In the genomic region with DNA sequence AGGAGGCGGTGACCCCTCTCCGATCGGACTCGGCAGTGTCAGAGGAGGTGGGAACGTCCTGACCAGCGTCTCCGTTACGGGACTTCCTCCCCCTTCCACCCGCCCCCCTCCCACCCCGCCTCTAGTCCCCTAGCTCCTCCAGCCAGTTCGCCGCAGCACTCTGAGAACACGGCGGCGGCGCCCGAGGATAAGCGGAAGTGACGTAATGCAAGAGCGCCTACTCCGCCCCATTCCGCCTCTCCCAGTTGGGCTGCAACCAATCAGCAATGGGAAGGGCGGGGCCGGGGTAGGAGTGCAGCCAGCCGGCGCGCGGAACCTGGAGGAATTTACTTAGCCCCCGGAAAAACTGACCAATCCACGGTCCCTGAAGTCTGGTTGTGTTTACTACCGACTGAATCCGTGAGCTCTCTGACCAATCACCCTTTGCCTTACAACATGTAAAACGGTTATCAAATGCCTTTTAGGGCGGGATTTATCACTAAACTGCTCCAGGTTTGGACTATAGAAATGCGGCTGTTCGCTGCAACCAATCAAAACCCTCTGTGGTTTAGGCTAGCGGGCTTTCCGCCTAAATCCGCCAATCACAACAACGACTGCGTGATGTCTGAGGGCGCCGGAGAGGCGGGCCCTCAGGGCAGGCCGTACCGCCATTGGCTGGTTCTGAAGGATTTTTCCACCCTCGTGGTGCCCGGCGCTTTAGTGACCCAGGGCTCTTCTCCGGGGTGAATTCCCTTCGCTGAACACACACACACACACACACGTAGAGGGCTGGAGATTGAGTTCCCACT, we compare ENCODE assay signal across 1 cellular context.
A peak's percentile ranks its signal among the peaks of the same experiment; 100 is the strongest.
TF ChIP-seq lines count a peak whose summit lies in the region.

A gene with protein sequence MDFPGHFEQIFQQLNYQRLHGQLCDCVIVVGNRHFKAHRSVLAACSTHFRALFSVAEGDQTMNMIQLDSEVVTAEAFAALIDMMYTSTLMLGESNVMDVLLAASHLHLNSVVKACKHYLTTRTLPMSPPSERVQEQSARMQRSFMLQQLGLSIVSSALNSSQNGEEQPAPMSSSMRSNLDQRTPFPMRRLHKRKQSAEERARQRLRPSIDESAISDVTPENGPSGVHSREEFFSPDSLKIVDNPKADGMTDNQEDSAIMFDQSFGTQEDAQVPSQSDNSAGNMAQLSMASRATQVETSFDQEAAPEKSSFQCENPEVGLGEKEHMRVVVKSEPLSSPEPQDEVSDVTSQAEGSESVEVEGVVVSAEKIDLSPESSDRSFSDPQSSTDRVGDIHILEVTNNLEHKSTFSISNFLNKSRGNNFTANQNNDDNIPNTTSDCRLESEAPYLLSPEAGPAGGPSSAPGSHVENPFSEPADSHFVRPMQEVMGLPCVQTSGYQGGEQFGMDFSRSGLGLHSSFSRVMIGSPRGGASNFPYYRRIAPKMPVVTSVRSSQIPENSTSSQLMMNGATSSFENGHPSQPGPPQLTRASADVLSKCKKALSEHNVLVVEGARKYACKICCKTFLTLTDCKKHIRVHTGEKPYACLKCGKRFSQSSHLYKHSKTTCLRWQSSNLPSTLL (minus strand): TSS at position 202 of the 788 bp plus-strand sequence. CDS start 22,899 bp downstream, outside the sequence.

TF ChIP-seq in GM12878, 131 proteins besides CTCF, POLR2A, EP300 and RAD21 (continued from another document):
- TF ChIP-seq POU2F2 (IDR thresholded peaks at IDR 0.05; ENCODE audit: borderline replicate concordance, low read depth, low read length) (peak; percentile 61; the same call in 2 of the 3 replicates), SREBF2 (IDR thresholded peaks at IDR 0.05; ENCODE audit: low read length) (peak; percentile 79), SIX5 (IDR thresholded peaks at IDR 0.05; ENCODE audit: low read depth, low read length, severe bottlenecking) (peak; percentile 2), SMAD1 (IDR thresholded peaks at IDR 0.05; ENCODE audit: low read depth, partially characterized antibody) (peak; percentile 58), SP1 (IDR thresholded peaks at IDR 0.05; ENCODE audit: low read depth, low read length) (peak; percentile 98), PML (IDR thresholded peaks at IDR 0.05; ENCODE audit: low read length) (0 out of 2 replicates have a peak, but pooled peaks have one; percentile 70), CHD4 (IDR thresholded peaks at IDR 0.05) (no peak), ESRRA (IDR thresholded peaks at IDR 0.05; ENCODE audit: low read length) (peak; percentile 52; the same call in 1 of the 2 replicates), MYB (IDR thresholded peaks at IDR 0.05; ENCODE audit: borderline replicate concordance, low read depth, low read length) (no peak), FOS (IDR thresholded peaks at IDR 0.05; ENCODE audit: borderline replicate concordance, extremely low read depth, insufficient read length) (peak; percentile 78), CHD2 (IDR thresholded peaks at IDR 0.05; ENCODE audit: borderline replicate concordance, low read depth, low read length) (peak; percentile 92; the same call in 1 of the 2 replicates), ZNF24 (IDR thresholded peaks at IDR 0.05) (no peak), MXI1 (IDR thresholded peaks at IDR 0.05; ENCODE audit: low read depth, low read length) (peak; percentile 94), CBX5 (IDR thresholded peaks at IDR 0.05; ENCODE audit: low read depth) (no peak), BACH1 (IDR thresholded peaks at IDR 0.05; ENCODE audit: borderline replicate concordance) (no peak), RFX5 (IDR thresholded peaks at IDR 0.05; ENCODE audit: low read depth, low read length) (peak; percentile 82)
- TF ChIP-seq, protein P1, sequence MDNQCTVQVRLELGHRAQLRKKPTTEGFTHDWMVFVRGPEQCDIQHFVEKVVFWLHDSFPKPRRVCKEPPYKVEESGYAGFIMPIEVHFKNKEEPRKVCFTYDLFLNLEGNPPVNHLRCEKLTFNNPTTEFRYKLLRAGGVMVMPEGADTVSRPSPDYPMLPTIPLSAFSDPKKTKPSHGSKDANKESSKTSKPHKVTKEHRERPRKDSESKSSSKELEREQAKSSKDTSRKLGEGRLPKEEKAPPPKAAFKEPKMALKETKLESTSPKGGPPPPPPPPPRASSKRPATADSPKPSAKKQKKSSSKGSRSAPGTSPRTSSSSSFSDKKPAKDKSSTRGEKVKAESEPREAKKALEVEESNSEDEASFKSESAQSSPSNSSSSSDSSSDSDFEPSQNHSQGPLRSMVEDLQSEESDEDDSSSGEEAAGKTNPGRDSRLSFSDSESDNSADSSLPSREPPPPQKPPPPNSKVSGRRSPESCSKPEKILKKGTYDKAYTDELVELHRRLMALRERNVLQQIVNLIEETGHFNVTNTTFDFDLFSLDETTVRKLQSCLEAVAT (IDR thresholded peaks at IDR 0.05): 0 out of 2 replicates have a peak, but pooled peaks have one; percentile 75
- TF ChIP-seq, protein P2, sequence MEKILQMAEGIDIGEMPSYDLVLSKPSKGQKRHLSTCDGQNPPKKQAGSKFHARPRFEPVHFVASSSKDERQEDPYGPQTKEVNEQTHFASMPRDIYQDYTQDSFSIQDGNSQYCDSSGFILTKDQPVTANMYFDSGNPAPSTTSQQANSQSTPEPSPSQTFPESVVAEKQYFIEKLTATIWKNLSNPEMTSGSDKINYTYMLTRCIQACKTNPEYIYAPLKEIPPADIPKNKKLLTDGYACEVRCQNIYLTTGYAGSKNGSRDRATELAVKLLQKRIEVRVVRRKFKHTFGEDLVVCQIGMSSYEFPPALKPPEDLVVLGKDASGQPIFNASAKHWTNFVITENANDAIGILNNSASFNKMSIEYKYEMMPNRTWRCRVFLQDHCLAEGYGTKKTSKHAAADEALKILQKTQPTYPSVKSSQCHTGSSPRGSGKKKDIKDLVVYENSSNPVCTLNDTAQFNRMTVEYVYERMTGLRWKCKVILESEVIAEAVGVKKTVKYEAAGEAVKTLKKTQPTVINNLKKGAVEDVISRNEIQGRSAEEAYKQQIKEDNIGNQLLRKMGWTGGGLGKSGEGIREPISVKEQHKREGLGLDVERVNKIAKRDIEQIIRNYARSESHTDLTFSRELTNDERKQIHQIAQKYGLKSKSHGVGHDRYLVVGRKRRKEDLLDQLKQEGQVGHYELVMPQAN (conservative IDR thresholded peaks at IDR 0.05): no peak
- TF ChIP-seq, protein P3, sequence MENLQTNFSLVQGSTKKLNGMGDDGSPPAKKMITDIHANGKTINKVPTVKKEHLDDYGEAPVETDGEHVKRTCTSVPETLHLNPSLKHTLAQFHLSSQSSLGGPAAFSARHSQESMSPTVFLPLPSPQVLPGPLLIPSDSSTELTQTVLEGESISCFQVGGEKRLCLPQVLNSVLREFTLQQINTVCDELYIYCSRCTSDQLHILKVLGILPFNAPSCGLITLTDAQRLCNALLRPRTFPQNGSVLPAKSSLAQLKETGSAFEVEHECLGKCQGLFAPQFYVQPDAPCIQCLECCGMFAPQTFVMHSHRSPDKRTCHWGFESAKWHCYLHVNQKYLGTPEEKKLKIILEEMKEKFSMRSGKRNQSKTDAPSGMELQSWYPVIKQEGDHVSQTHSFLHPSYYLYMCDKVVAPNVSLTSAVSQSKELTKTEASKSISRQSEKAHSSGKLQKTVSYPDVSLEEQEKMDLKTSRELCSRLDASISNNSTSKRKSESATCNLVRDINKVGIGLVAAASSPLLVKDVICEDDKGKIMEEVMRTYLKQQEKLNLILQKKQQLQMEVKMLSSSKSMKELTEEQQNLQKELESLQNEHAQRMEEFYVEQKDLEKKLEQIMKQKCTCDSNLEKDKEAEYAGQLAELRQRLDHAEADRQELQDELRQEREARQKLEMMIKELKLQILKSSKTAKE (IDR thresholded peaks at IDR 0.05; ENCODE audit: low read depth, poor library complexity, severe bottlenecking): peak; percentile 86
- TF ChIP-seq, protein P4, sequence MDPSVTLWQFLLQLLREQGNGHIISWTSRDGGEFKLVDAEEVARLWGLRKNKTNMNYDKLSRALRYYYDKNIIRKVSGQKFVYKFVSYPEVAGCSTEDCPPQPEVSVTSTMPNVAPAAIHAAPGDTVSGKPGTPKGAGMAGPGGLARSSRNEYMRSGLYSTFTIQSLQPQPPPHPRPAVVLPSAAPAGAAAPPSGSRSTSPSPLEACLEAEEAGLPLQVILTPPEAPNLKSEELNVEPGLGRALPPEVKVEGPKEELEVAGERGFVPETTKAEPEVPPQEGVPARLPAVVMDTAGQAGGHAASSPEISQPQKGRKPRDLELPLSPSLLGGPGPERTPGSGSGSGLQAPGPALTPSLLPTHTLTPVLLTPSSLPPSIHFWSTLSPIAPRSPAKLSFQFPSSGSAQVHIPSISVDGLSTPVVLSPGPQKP (IDR thresholded peaks at IDR 0.05; ENCODE audit: low read depth, low read length): peak; percentile 72
- TF ChIP-seq, protein P5, sequence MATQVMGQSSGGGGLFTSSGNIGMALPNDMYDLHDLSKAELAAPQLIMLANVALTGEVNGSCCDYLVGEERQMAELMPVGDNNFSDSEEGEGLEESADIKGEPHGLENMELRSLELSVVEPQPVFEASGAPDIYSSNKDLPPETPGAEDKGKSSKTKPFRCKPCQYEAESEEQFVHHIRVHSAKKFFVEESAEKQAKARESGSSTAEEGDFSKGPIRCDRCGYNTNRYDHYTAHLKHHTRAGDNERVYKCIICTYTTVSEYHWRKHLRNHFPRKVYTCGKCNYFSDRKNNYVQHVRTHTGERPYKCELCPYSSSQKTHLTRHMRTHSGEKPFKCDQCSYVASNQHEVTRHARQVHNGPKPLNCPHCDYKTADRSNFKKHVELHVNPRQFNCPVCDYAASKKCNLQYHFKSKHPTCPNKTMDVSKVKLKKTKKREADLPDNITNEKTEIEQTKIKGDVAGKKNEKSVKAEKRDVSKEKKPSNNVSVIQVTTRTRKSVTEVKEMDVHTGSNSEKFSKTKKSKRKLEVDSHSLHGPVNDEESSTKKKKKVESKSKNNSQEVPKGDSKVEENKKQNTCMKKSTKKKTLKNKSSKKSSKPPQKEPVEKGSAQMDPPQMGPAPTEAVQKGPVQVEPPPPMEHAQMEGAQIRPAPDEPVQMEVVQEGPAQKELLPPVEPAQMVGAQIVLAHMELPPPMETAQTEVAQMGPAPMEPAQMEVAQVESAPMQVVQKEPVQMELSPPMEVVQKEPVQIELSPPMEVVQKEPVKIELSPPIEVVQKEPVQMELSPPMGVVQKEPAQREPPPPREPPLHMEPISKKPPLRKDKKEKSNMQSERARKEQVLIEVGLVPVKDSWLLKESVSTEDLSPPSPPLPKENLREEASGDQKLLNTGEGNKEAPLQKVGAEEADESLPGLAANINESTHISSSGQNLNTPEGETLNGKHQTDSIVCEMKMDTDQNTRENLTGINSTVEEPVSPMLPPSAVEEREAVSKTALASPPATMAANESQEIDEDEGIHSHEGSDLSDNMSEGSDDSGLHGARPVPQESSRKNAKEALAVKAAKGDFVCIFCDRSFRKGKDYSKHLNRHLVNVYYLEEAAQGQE (IDR thresholded peaks at IDR 0.05; ENCODE audit: low read depth, low read length): no peak
- TF ChIP-seq, protein P6, sequence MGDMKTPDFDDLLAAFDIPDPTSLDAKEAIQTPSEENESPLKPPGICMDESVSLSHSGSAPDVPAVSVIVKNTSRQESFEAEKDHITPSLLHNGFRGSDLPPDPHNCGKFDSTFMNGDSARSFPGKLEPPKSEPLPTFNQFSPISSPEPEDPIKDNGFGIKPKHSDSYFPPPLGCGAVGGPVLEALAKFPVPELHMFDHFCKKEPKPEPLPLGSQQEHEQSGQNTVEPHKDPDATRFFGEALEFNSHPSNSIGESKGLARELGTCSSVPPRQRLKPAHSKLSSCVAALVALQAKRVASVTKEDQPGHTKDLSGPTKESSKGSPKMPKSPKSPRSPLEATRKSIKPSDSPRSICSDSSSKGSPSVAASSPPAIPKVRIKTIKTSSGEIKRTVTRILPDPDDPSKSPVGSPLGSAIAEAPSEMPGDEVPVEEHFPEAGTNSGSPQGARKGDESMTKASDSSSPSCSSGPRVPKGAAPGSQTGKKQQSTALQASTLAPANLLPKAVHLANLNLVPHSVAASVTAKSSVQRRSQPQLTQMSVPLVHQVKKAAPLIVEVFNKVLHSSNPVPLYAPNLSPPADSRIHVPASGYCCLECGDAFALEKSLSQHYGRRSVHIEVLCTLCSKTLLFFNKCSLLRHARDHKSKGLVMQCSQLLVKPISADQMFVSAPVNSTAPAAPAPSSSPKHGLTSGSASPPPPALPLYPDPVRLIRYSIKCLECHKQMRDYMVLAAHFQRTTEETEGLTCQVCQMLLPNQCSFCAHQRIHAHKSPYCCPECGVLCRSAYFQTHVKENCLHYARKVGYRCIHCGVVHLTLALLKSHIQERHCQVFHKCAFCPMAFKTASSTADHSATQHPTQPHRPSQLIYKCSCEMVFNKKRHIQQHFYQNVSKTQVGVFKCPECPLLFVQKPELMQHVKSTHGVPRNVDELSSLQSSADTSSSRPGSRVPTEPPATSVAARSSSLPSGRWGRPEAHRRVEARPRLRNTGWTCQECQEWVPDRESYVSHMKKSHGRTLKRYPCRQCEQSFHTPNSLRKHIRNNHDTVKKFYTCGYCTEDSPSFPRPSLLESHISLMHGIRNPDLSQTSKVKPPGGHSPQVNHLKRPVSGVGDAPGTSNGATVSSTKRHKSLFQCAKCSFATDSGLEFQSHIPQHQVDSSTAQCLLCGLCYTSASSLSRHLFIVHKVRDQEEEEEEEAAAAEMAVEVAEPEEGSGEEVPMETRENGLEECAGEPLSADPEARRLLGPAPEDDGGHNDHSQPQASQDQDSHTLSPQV (IDR thresholded peaks at IDR 0.05): no peak
